In the genomic region with DNA sequence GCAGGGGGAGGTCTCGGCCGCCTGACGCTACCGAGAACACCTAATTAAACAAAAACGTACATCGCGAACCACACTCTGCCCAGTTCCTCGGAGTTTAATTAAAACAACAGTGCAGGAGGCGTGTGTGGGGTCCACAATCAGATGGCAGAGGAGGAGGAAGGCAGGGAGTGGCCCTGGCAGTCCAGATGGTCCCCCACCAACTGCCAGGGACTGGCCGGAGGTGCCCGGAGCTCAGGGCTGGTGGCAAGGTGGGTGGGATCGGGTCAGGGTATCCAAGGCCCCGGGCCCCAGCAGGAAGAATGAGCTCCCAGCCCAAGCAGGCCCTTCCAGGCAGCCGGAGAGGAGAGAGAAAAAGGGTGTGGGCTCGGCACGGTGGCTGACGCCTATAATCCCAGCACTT, we compare ENCODE assay signal across 16 cellular contexts.
A peak's percentile ranks its signal among the peaks of the same experiment; 100 is the strongest.
DNase-seq lines count a peak whose midpoint lies in the region; ATAC-seq and TF ChIP-seq lines count a peak whose summit lies in the region.
"Had no signal": no experiment of that assay in that cellular context is flagged by ENCODE, and none has a peak within 500 bp of the region (broad histone marks: within the 10 kb centered on the region; RNA-seq: fewer than 3 reads in every experiment).

No MANE protein-coding gene starts in this region.

- H3K36me3 ChIP-seq in cardiac muscle cell (peaks cover 29% of the 10 kb centered on the region), left ventricle myocardium inferior (peaks cover 31% of the 10 kb centered on the region), H7 (replicated peaks; ENCODE audit: control insufficient read depth, insufficient read depth, low read length) (peaks cover 22% of the 10 kb centered on the region), endodermal cell (ENCODE audit: control insufficient read depth, insufficient read depth, low read length) (peaks cover 44% of the 10 kb centered on the region), osteoblast (ENCODE audit: insufficient read depth, low read length) (peaks cover 18% of the 10 kb centered on the region)
- no peaks in the 10 kb centered on the region for H3K36me3 ChIP-seq in effector memory CD4-positive, alpha-beta T cell (ENCODE audit: control insufficient read depth, insufficient read depth, low read length)

- H3K4me1 Mint-ChIP-seq in endodermal cell: no peaks in the 10 kb centered on the region
- H3K4me1 Mint-ChIP-seq: B cell; CD4-positive, alpha-beta memory T cell had no signal

- no peak for ATAC-seq in HG03354 (IDR thresholded peaks at IDR 0.05; ENCODE audit: poor library complexity, severe bottlenecking, unreplicated experiment)

- intact Hi-C loops in left ventricle myocardium inferior (cut with micrococcal nuclease): no loop called here

- no peak for DNase-seq in cardiac muscle cell (ENCODE audit: low read depth in 1 of 2, low spot score in 1 of 2)
- no peak for DNase-seq in left ventricle myocardium inferior
- peak; percentile 56 for DNase-seq in H7
- no peak for DNase-seq in endodermal cell
- peak; percentile 58 for DNase-seq in osteoblast (ENCODE audit: insufficient read length, low spot score, missing footprints)
- DNase-seq in COLO829 (ENCODE audit: low spot score): no peak
- no peak for DNase-seq in effector memory CD4-positive, alpha-beta T cell
- DNase-seq: ACHN; C1 segment of cervical spinal cord; CD4-positive, alpha-beta memory T cell; COR-L47; DND-41; GDM1; IMR-90 had no signal

- peaks cover 51% of the 10 kb centered on the region for H3K36me3 Mint-ChIP-seq in endodermal cell (ENCODE audit: low read depth)
- H3K36me3 Mint-ChIP-seq: CD4-positive, alpha-beta memory T cell had no signal

- H4K20me1 ChIP-seq in osteoblast (ENCODE audit: insufficient read depth, low read length): peaks cover 12% of the 10 kb centered on the region

- WGBS in endodermal cell (ENCODE audit: insufficient coverage in 1 of 2, insufficient read length in 1 of 2), 2 experiments: 90 to 96% methylated on average over 15 to 17 of the region's 17 CpGs

- H3K27ac Mint-ChIP-seq in endodermal cell: no peak overlapping the region
- H3K27ac Mint-ChIP-seq: B cell; CD4-positive, alpha-beta memory T cell had no signal

- no peaks in the 10 kb centered on the region for H3K9me3 Mint-ChIP-seq in endodermal cell
- H3K9me3 Mint-ChIP-seq: CD4-positive, alpha-beta memory T cell had no signal

- H3K4me3 Mint-ChIP-seq in endodermal cell: no peak overlapping the region
- H3K4me3 Mint-ChIP-seq: B cell; CD4-positive, alpha-beta memory T cell had no signal

- H3K4me3 ChIP-seq in cardiac muscle cell (no peak overlapping the region), left ventricle myocardium inferior (no peak overlapping the region), H7 (ENCODE audit: insufficient read depth, low read depth, low read length) (no peak overlapping the region), endodermal cell (ENCODE audit: low read length) (no peak overlapping the region), osteoblast (ENCODE audit: insufficient read depth, low read length) (no peak overlapping the region)
- H3K4me3 ChIP-seq in effector memory CD4-positive, alpha-beta T cell (ENCODE audit: insufficient read depth, low read depth, low read length, poor library complexity, severe bottlenecking): no peak overlapping the region

- TF ChIP-seq CTCF in cardiac muscle cell (IDR thresholded peaks at IDR 0.05; ENCODE audit: low read depth, low read length): no peak
- no peak for TF ChIP-seq CTCF in left ventricle myocardium inferior (IDR thresholded peaks at IDR 0.05; ENCODE audit: borderline replicate concordance)
- no peak for TF ChIP-seq CTCF in endodermal cell (conservative IDR thresholded peaks at IDR 0.05)
- no peak for TF ChIP-seq CTCF in osteoblast (IDR thresholded peaks at IDR 0.05; ENCODE audit: extremely low read depth, low read depth, low read length)

- H3K9me3 ChIP-seq in cardiac muscle cell (ENCODE audit: low read depth) (no peaks in the 10 kb centered on the region), left ventricle myocardium inferior (replicated peaks) (no peaks in the 10 kb centered on the region), endodermal cell (ENCODE audit: control insufficient read depth, low read length) (no peaks in the 10 kb centered on the region), osteoblast (ENCODE audit: low read depth, low read length) (no peaks in the 10 kb centered on the region)
- H3K9me3 ChIP-seq in effector memory CD4-positive, alpha-beta T cell (ENCODE audit: control insufficient read depth, low read length): no peaks in the 10 kb centered on the region

- H3K9ac ChIP-seq in endodermal cell (ENCODE audit: extremely low read depth, low read length, poor library complexity, severe bottlenecking): no peak overlapping the region

- H3K27me3 ChIP-seq in cardiac muscle cell (no peaks in the 10 kb centered on the region), left ventricle myocardium inferior (ENCODE audit: low read depth) (no peaks in the 10 kb centered on the region), H7 (ENCODE audit: control insufficient read depth, insufficient read depth, low read length) (no peaks in the 10 kb centered on the region), endodermal cell (ENCODE audit: control insufficient read depth, insufficient read depth, low read length, poor library complexity, severe bottlenecking) (no peaks in the 10 kb centered on the region), osteoblast (ENCODE audit: insufficient read depth, low read length) (no peaks in the 10 kb centered on the region)
- no peaks in the 10 kb centered on the region for H3K27me3 ChIP-seq in effector memory CD4-positive, alpha-beta T cell (replicated peaks; ENCODE audit: control insufficient read depth, insufficient read depth, low read length, poor library complexity, severe bottlenecking)

- H3K79me2 ChIP-seq in osteoblast (ENCODE audit: insufficient read depth, low read length): no peaks in the 10 kb centered on the region

- H3K27me3 Mint-ChIP-seq in endodermal cell (ENCODE audit: insufficient read depth): no peaks in the 10 kb centered on the region
- H3K27me3 Mint-ChIP-seq: B cell had no signal

- peak overlapping the region; percentile 34 for H3K27ac ChIP-seq in cardiac muscle cell
- H3K27ac ChIP-seq in left ventricle myocardium inferior (replicated peaks): no peak overlapping the region
- peak overlapping the region; percentile 49 for H3K27ac ChIP-seq in endodermal cell (ENCODE audit: low read depth, low read length)
- no peak overlapping the region for H3K27ac ChIP-seq in osteoblast (ENCODE audit: low read depth, low read length)
- no peak overlapping the region for H3K27ac ChIP-seq in effector memory CD4-positive, alpha-beta T cell (ENCODE audit: insufficient read depth, low read length, poor library complexity, severe bottlenecking)

- H3K4me1 ChIP-seq in cardiac muscle cell (ENCODE audit: low read depth) (no peaks in the 10 kb centered on the region), left ventricle myocardium inferior (no peaks in the 10 kb centered on the region), endodermal cell (ENCODE audit: control insufficient read depth, insufficient read depth, low read length) (no peaks in the 10 kb centered on the region), osteoblast (ENCODE audit: insufficient read depth, low read length) (no peaks in the 10 kb centered on the region)
- no peaks in the 10 kb centered on the region for H3K4me1 ChIP-seq in effector memory CD4-positive, alpha-beta T cell (ENCODE audit: control insufficient read depth, insufficient read depth, low read length, poor library complexity, severe bottlenecking)

- no peak overlapping the region for H3K4me2 ChIP-seq in osteoblast (ENCODE audit: insufficient read depth, low read length)

- H2AFZ ChIP-seq in osteoblast (ENCODE audit: low read length): no peak overlapping the region

Comparison
In these comparisons a context has a peak if more than half of its experiments do, and no peak if none do; other contexts are left out.
1. H3K27ac ChIP-seq: peak in cardiac muscle cell (single experiment) and endodermal cell (single experiment); none in left ventricle myocardium inferior (single experiment), osteoblast (single experiment) and effector memory CD4-positive, alpha-beta T cell (single experiment).
2. DNase-seq: peak in H7 (single experiment) and osteoblast (single experiment); none in cardiac muscle cell (0 of 2), left ventricle myocardium inferior (single experiment), endodermal cell (single experiment), COLO829 (single experiment) and effector memory CD4-positive, alpha-beta T cell (0 of 3).